In the genomic region with DNA sequence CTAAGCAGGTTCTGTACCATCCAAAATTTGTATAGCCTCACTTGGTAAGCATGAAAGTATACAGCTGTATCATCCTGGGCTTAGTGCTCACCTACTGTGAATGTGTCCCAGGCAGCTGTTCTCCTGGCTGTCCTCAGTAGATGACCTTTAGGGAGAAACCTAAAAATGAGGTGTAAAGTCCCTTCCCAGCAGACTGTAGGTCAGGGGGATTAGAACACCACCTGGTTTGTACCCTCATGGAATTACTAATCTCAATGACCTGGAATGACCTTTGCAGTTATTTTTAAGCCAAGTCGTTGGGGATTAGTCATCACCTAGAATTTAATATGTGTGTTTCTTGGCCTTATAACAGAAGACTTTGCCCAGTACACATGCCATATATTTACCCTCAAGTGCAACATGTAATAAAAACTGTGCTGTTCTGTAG, we compare ENCODE assay signal across 1 cellular context.
TF ChIP-seq lines count a peak whose summit lies in the region.

No MANE protein-coding gene starts in this region.

TF ChIP-seq in GM12878, 131 proteins besides CTCF, POLR2A, EP300 and RAD21:
- TF ChIP-seq HCFC1 (IDR thresholded peaks at IDR 0.05; ENCODE audit: low read length) (no peak), ELK1 (IDR thresholded peaks at IDR 0.05; ENCODE audit: low read depth, low read length) (no peak), MYC (IDR thresholded peaks at IDR 0.05; ENCODE audit: insufficient read depth, insufficient read length, insufficient replicate concordance, low read length, severe bottlenecking) (no peak), TCF3 (IDR thresholded peaks at IDR 0.05; ENCODE audit: borderline replicate concordance, insufficient read depth, low read depth, low read length) (no peak), ESRRA (IDR thresholded peaks at IDR 0.05; ENCODE audit: low read length) (no peak), MEF2A (IDR thresholded peaks at IDR 0.05; ENCODE audit: insufficient read depth, low read depth, low read length) (peak; percentile 46; the same call in 1 of the 2 replicates), SMAD1 (IDR thresholded peaks at IDR 0.05; ENCODE audit: low read depth, partially characterized antibody) (no peak), FOXM1 (IDR thresholded peaks at IDR 0.05; ENCODE audit: low read depth, low read length) (no peak), TARDBP (IDR thresholded peaks at IDR 0.05; ENCODE audit: borderline replicate concordance) (no peak), CHD2 (IDR thresholded peaks at IDR 0.05; ENCODE audit: borderline replicate concordance, low read depth, low read length) (no peak), REST (IDR thresholded peaks at IDR 0.05; ENCODE audit: low read depth, low read length) (no peak), KDM1A (IDR thresholded peaks at IDR 0.05; ENCODE audit: borderline replicate concordance) (no peak), SP1 (IDR thresholded peaks at IDR 0.05; ENCODE audit: low read depth, low read length) (no peak), ZNF622 (IDR thresholded peaks at IDR 0.05) (no peak), ZNF384 (IDR thresholded peaks at IDR 0.05; ENCODE audit: borderline replicate concordance, low read depth, low read length) (no peak), EED (IDR thresholded peaks at IDR 0.05; ENCODE audit: low read depth) (0 out of 2 replicates have a peak, but pooled peaks have one; percentile 31), RAD51 (IDR thresholded peaks at IDR 0.05) (no peak), PAX5 (IDR thresholded peaks at IDR 0.05; ENCODE audit: borderline replicate concordance, low read depth, low read length) (no peak), NBN (IDR thresholded peaks at IDR 0.05) (no peak), RBBP5 (conservative IDR thresholded peaks at IDR 0.05) (no peak), CHD1 (IDR thresholded peaks at IDR 0.05; ENCODE audit: low read depth, low read length) (no peak), ZNF592 (IDR thresholded peaks at IDR 0.05) (no peak), JUNB (IDR thresholded peaks at IDR 0.05) (peak; percentile 41; the same call in 1 of the 2 replicates), CREB1 (IDR thresholded peaks at IDR 0.05; ENCODE audit: low read depth) (no peak), CBFB (IDR thresholded peaks at IDR 0.05; ENCODE audit: low read depth) (no peak), NR2F1 (conservative IDR thresholded peaks at IDR 0.05) (0 out of 2 replicates have a peak, but pooled peaks have one; percentile 61), EZH2 (IDR thresholded peaks at IDR 0.05; ENCODE audit: borderline replicate concordance, control insufficient read depth, low read depth, low read length) (no peak), MLLT1 (IDR thresholded peaks at IDR 0.05) (no peak), SIX5 (IDR thresholded peaks at IDR 0.05; ENCODE audit: low read depth, low read length, severe bottlenecking) (no peak), SUZ12 (IDR thresholded peaks at IDR 0.05; ENCODE audit: unreplicated experiment) (no peak)
- TF ChIP-seq, protein P1, sequence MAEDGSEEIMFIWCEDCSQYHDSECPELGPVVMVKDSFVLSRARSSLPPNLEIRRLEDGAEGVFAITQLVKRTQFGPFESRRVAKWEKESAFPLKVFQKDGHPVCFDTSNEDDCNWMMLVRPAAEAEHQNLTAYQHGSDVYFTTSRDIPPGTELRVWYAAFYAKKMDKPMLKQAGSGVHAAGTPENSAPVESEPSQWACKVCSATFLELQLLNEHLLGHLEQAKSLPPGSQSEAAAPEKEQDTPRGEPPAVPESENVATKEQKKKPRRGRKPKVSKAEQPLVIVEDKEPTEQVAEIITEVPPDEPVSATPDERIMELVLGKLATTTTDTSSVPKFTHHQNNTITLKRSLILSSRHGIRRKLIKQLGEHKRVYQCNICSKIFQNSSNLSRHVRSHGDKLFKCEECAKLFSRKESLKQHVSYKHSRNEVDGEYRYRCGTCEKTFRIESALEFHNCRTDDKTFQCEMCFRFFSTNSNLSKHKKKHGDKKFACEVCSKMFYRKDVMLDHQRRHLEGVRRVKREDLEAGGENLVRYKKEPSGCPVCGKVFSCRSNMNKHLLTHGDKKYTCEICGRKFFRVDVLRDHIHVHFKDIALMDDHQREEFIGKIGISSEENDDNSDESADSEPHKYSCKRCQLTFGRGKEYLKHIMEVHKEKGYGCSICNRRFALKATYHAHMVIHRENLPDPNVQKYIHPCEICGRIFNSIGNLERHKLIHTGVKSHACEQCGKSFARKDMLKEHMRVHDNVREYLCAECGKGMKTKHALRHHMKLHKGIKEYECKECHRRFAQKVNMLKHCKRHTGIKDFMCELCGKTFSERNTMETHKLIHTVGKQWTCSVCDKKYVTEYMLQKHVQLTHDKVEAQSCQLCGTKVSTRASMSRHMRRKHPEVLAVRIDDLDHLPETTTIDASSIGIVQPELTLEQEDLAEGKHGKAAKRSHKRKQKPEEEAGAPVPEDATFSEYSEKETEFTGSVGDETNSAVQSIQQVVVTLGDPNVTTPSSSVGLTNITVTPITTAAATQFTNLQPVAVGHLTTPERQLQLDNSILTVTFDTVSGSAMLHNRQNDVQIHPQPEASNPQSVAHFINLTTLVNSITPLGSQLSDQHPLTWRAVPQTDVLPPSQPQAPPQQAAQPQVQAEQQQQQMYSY (CRISPR knock-in tag; IDR thresholded peaks at IDR 0.05), result no peak
- TF ChIP-seq, protein P2, sequence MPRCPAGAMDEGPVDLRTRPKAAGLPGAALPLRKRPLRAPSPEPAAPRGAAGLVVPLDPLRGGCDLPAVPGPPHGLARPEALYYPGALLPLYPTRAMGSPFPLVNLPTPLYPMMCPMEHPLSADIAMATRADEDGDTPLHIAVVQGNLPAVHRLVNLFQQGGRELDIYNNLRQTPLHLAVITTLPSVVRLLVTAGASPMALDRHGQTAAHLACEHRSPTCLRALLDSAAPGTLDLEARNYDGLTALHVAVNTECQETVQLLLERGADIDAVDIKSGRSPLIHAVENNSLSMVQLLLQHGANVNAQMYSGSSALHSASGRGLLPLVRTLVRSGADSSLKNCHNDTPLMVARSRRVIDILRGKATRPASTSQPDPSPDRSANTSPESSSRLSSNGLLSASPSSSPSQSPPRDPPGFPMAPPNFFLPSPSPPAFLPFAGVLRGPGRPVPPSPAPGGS (IDR thresholded peaks at IDR 0.05; ENCODE audit: borderline replicate concordance, insufficient read depth, low read depth, low read length, poor library complexity, severe bottlenecking), result no peak
